8 cellular contexts compared by ENCODE assay signal in the genomic region with DNA sequence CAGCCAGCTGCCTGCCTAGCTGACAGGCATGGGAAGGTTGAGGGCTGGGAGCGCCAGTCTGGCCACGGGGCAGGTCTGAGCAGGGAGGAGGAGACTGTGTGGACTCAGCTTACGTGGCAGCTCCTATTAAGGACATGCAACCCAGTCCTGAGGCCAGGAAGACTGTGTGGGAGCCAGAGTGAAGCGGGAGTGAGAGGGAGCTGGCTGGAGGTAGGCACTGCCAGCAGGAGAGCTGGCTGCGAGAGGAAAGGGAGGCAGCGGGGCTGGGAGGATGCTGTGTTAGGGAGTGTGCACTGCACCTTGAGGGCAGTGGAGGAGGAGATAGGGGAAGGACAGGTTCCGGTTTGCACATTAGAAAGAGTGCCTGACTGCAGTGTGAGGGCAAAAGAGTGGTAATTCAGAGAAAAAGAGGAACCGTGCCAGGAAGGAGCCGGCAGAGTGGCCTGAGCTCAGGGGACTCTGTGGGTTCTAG.
DNase-seq lines count a peak whose midpoint lies in the region; ATAC-seq, FAIRE-seq and TF ChIP-seq lines count a peak whose summit lies in the region.

No MANE protein-coding gene starts in this region.

- TF ChIP-seq CTCF in A549 (IDR thresholded peaks at IDR 0.05), result no peak

- TF ChIP-seq POLR2A in A549 (IDR thresholded peaks at IDR 0.05; ENCODE audit: low read length), result no peak

- no peak overlapping the region for H3K27ac ChIP-seq in A549

- POLR2A ChIA-PET in A549 (lab: Yijun Ruan, JAX), result no interaction called here

- no peak for TF ChIP-seq EP300 in A549 (IDR thresholded peaks at IDR 0.05)

- no peak overlapping the region for H3K4me2 ChIP-seq in A549

- CTCF ChIA-PET in A549 (lab: Yijun Ruan, JAX), result interaction anchor here (6.3 kb wide), 1 partner anchor 12 kb away, joined by 43 read pairs; no protein-coding TSS in a partner anchor

- H3K4me1 ChIP-seq in A549, result no peaks in the 10 kb centered on the region

- 44% methylated on average over 9 of the region's 9 CpGs for WGBS in A549 (ENCODE audit: missing lambda C conversion rate)

- no peaks in the 10 kb centered on the region for H3K9me3 ChIP-seq in A549

- no peak for TF ChIP-seq RAD21 in A549 (conservative IDR thresholded peaks at IDR 0.05 in 1 of 2, IDR thresholded peaks at IDR 0.05 in 1 of 2)

- ATAC-seq in A549, result peak; percentile 56 to 67; a peak in 5 of 6 replicates
- peak; percentile 62 for ATAC-seq in GM21381 (IDR thresholded peaks at IDR 0.05; ENCODE audit: unreplicated experiment)
- peak; percentile 56 to 90 for ATAC-seq in left cardiac atrium

- no peak overlapping the region for H3K4me3 ChIP-seq in A549

- intact Hi-C loops in left cardiac atrium (cut with DNase I), result no loop called here

- FAIRE-seq in A549 (lab: Jason Lieb, UNC), result no peak

- peak in 1 of 2 experiments; percentile 12 for DNase-seq in A549 (ENCODE audit: low read depth in 1 of 2, low spot score in 1 of 2)
- DNase-seq in NOMO-1 treated with DMSO at 0.1 percent for 48 hours (lab: John Stamatoyannopoulos, UW; ENCODE audit: unreplicated experiment), result peak; percentile 98
- peak; percentile 50 for DNase-seq in left cardiac atrium
- DNase-seq in hepatic stellate cell (ENCODE audit: low spot score), result no peak
- DNase-seq in COLO668 (lab: John Stamatoyannopoulos, UW; ENCODE audit: unreplicated experiment), result no peak
- no peak for DNase-seq in NCI-H446 treated with DMSO at 0.1 percent for 48 hours (lab: John Stamatoyannopoulos, UW)
- no peak for DNase-seq in activated naive CD4-positive, alpha-beta T cell (lab: John Stamatoyannopoulos, UW)

TF ChIP-seq in A549, 52 proteins besides CTCF, POLR2A, EP300 and RAD21:
- no peak for TF ChIP-seq POLR2AphosphoS2 (conservative IDR thresholded peaks at IDR 0.05; ENCODE audit: low read length)
- TF ChIP-seq PHF8 (IDR thresholded peaks at IDR 0.05; ENCODE audit: borderline replicate concordance, low read depth), result no peak
- TF ChIP-seq RNF2 (IDR thresholded peaks at IDR 0.05; ENCODE audit: borderline replicate concordance, low read depth), result no peak
- no peak for TF ChIP-seq CHD2 (IDR thresholded peaks at IDR 0.05; ENCODE audit: low read length, partially characterized antibody)
- TF ChIP-seq FOXS1 (CRISPR knock-in tag; IDR thresholded peaks at IDR 0.05), result no peak
- TF ChIP-seq, protein P1, sequence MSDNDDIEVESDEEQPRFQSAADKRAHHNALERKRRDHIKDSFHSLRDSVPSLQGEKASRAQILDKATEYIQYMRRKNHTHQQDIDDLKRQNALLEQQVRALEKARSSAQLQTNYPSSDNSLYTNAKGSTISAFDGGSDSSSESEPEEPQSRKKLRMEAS (IDR thresholded peaks at IDR 0.05), result no peak
- no peak for TF ChIP-seq RARB (CRISPR knock-in tag; IDR thresholded peaks at IDR 0.05)
- TF ChIP-seq CHD4 (IDR thresholded peaks at IDR 0.05; ENCODE audit: borderline replicate concordance), result no peak
- TF ChIP-seq EHF (CRISPR knock-in tag; IDR thresholded peaks at IDR 0.05), result no peak
- no peak for TF ChIP-seq REST (IDR thresholded peaks at IDR 0.05)
- TF ChIP-seq ZFP36 (IDR thresholded peaks at IDR 0.05; ENCODE audit: borderline replicate concordance, partially characterized antibody), result no peak
- TF ChIP-seq, protein P2, sequence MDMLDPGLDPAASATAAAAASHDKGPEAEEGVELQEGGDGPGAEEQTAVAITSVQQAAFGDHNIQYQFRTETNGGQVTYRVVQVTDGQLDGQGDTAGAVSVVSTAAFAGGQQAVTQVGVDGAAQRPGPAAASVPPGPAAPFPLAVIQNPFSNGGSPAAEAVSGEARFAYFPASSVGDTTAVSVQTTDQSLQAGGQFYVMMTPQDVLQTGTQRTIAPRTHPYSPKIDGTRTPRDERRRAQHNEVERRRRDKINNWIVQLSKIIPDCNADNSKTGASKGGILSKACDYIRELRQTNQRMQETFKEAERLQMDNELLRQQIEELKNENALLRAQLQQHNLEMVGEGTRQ (IDR thresholded peaks at IDR 0.05), result no peak
- no peak for TF ChIP-seq NPAS2 (CRISPR knock-in tag; IDR thresholded peaks at IDR 0.05; ENCODE audit: borderline replicate concordance)
- no peak for TF ChIP-seq CEBPB (IDR thresholded peaks at IDR 0.05)
- TF ChIP-seq, protein P3, sequence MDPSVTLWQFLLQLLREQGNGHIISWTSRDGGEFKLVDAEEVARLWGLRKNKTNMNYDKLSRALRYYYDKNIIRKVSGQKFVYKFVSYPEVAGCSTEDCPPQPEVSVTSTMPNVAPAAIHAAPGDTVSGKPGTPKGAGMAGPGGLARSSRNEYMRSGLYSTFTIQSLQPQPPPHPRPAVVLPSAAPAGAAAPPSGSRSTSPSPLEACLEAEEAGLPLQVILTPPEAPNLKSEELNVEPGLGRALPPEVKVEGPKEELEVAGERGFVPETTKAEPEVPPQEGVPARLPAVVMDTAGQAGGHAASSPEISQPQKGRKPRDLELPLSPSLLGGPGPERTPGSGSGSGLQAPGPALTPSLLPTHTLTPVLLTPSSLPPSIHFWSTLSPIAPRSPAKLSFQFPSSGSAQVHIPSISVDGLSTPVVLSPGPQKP (IDR thresholded peaks at IDR 0.05; ENCODE audit: low read depth, low read length), result no peak
- TF ChIP-seq RCOR1 (IDR thresholded peaks at IDR 0.05; ENCODE audit: low read depth, low read length), result no peak
- no peak for TF ChIP-seq RFX5 (IDR thresholded peaks at IDR 0.05)

Comparison
In these comparisons a context has a peak if more than half of its experiments do, and no peak if none do; other contexts are left out.
1. DNase-seq: peak in NOMO-1 treated with DMSO at 0.1 percent for 48 hours (single experiment) and left cardiac atrium (single experiment); none in hepatic stellate cell (single experiment), COLO668 (single experiment), NCI-H446 treated with DMSO at 0.1 percent for 48 hours (single experiment) and activated naive CD4-positive, alpha-beta T cell (0 of 4).
2. Peak in every context shown above with its lines, with median percentiles within 50 percentile points of each other: ATAC-seq.